Comparison of ENCODE assay signal across 12 cellular contexts in the genomic region with DNA sequence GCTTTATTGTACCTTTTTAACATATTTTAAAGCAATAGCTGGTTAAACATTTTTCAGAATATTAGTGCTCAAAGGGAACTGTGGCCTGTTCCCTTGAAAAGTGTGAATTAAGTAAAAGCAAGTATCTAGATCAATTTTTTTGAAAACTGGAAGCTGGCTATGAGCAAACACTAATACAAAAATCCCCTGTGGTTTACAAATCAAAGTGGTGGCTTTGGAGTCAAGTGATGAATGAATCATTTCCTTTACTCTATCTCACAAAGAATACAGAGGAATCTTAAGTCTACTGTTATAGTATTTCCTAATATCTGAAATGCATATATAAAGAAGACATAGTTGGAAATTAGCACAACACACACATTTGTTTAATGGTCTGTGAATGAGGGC.
DNase-seq lines count a peak whose midpoint lies in the region; ATAC-seq, FAIRE-seq and TF ChIP-seq lines count a peak whose summit lies in the region.
"Had no signal": no experiment of that assay in that cellular context is flagged by ENCODE, and none has a peak within 500 bp of the region (broad histone marks: within the 10 kb centered on the region; RNA-seq: fewer than 3 reads in every experiment).

No MANE protein-coding gene starts in this region.

- in situ Hi-C loops in astrocyte of the spinal cord (cut with HindIII; ENCODE audit: low sequenced_read_pairs) = no loop called here

- FAIRE-seq in D721Med (lab: Jason Lieb, UNC) = no peak

- peaks cover 70% of the 10 kb centered on the region for H3K9me3 Mint-ChIP-seq in nephron progenitor cell

- DNase-seq in astrocyte of the spinal cord (ENCODE audit: low read depth, low spot score) (peak; percentile 59), D721Med (ENCODE audit: insufficient read length, low spot score) (no peak), COLO668 (lab: John Stamatoyannopoulos, UW; ENCODE audit: unreplicated experiment) (no peak), nephron progenitor cell (no peak)
- DNase-seq: CD4-positive, alpha-beta T cell; NCI-H2029 had no signal

- ATAC-seq in GM18499 (IDR thresholded peaks at IDR 0.05; ENCODE audit: insufficient read depth, unreplicated experiment) (peak; percentile 76), GM21447 (IDR thresholded peaks at IDR 0.05; ENCODE audit: unreplicated experiment) (peak; percentile 80), HG03354 (IDR thresholded peaks at IDR 0.05; ENCODE audit: poor library complexity, severe bottlenecking, unreplicated experiment) (peak; percentile 88), GM18519 (IDR thresholded peaks at IDR 0.05; ENCODE audit: low FRiP score, unreplicated experiment) (no peak)
- ATAC-seq: gastroesophageal sphincter had no signal

- H3K27me3 Mint-ChIP-seq in nephron progenitor cell (ENCODE audit: low read depth, poor library complexity) = no peaks in the 10 kb centered on the region
- H3K27me3 Mint-ChIP-seq: central memory CD8-positive, alpha-beta T cell had no signal

- H3K4me1 Mint-ChIP-seq in nephron progenitor cell = no peaks in the 10 kb centered on the region
- H3K4me1 Mint-ChIP-seq: central memory CD8-positive, alpha-beta T cell had no signal

- H3K4me3 Mint-ChIP-seq in nephron progenitor cell = no peak overlapping the region
- H3K4me3 Mint-ChIP-seq: CD4-positive, alpha-beta T cell; central memory CD8-positive, alpha-beta T cell had no signal

- peaks cover 7% of the 10 kb centered on the region for H3K36me3 Mint-ChIP-seq in nephron progenitor cell (ENCODE audit: low read depth)

- no peak for TF ChIP-seq CTCF in astrocyte of the spinal cord (IDR thresholded peaks at IDR 0.05; ENCODE audit: low read depth, low read length)
- no peak for TF ChIP-seq CTCF in D721Med (IDR thresholded peaks at IDR 0.05; ENCODE audit: insufficient read depth, missing control alignments)
- no peak for TF ChIP-seq CTCF in nephron progenitor cell (IDR thresholded peaks at IDR 0.05)

- H3K27ac Mint-ChIP-seq in nephron progenitor cell = no peak overlapping the region
- H3K27ac Mint-ChIP-seq: CD4-positive, alpha-beta T cell had no signal

- H3K4me3 ChIP-seq in astrocyte of the spinal cord (ENCODE audit: low read depth, low read length) = no peak overlapping the region
- H3K4me3 ChIP-seq: gastroesophageal sphincter had no signal
